Comparison of ENCODE assay signal across 1 cellular context in genomic region chr3:155978324-155978723, GRCh38.
TF ChIP-seq lines count a peak whose summit lies in the region.

No MANE protein-coding gene starts in this region.

TF ChIP-seq in SK-N-SH, 30 proteins besides CTCF, POLR2A, EP300 and RAD21 (continued from another document):
- TF ChIP-seq REST (IDR thresholded peaks at IDR 0.05; ENCODE audit: low read depth, low read length) = no peak
- no peak for TF ChIP-seq PBX3 (IDR thresholded peaks at IDR 0.05)
- no peak for TF ChIP-seq FOXJ3 (CRISPR knock-in tag; IDR thresholded peaks at IDR 0.05)
- no peak for TF ChIP-seq RCOR1 (IDR thresholded peaks at IDR 0.05; ENCODE audit: low read length)
- TF ChIP-seq FOXM1 (IDR thresholded peaks at IDR 0.05; ENCODE audit: low read depth) = no peak
- no peak for TF ChIP-seq FOSL2 (IDR thresholded peaks at IDR 0.05; ENCODE audit: borderline replicate concordance, low read depth)
- no peak for TF ChIP-seq RFX5 (IDR thresholded peaks at IDR 0.05; ENCODE audit: low read length)
- no peak for TF ChIP-seq TEAD4 (IDR thresholded peaks at IDR 0.05; ENCODE audit: borderline replicate concordance, insufficient read depth)
- no peak for TF ChIP-seq CHD2 (IDR thresholded peaks at IDR 0.05; ENCODE audit: low read length, partially characterized antibody)
- no peak for TF ChIP-seq GABPA (IDR thresholded peaks at IDR 0.05; ENCODE audit: low read depth)
- TF ChIP-seq SMC3 (IDR thresholded peaks at IDR 0.05; ENCODE audit: low read depth, low read length) = no peak
- no peak for TF ChIP-seq MXI1 (IDR thresholded peaks at IDR 0.05; ENCODE audit: low read depth, low read length)
- no peak for TF ChIP-seq GATA2 (CRISPR knock-in tag; IDR thresholded peaks at IDR 0.05)
- no peak for TF ChIP-seq NFIC (IDR thresholded peaks at IDR 0.05; ENCODE audit: borderline replicate concordance)
- no peak for TF ChIP-seq IRF3 (IDR thresholded peaks at IDR 0.05; ENCODE audit: low read depth, low read length)
